9 cellular contexts compared by ENCODE assay signal in the genomic region with DNA sequence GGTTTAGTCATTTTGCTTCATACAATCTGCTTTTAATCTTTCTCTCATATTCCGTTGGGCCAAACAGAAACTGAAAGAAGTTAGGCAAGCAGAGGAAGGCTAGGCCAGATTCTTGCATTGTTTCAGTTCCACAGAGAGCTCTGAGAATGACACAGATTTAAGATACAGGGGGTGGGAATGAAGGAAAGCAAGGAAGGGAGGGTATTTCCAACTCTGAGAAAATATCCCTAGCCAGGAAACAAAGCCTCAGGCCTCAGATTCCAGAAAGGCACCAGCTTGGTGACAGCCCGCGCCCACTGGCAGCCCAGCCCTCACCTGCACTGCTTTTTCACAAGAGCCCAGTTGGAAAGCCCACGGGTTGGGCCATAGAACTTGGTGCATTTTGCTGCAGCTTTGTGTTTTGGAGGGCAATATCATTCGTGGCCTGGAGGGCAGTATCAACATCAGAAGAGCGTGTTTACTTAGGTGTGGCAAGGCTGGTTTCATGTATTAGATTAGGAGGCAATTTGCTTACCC.
DNase-seq lines count a peak whose midpoint lies in the region; ATAC-seq, FAIRE-seq and TF ChIP-seq lines count a peak whose summit lies in the region.
"Had no signal": no experiment of that assay in that cellular context is flagged by ENCODE, and none has a peak within 500 bp of the region (broad histone marks: within the 10 kb centered on the region; RNA-seq: fewer than 3 reads in every experiment).

No MANE protein-coding gene starts in this region.

- H3K27ac ChIP-seq in KOPT-K1 (ENCODE audit: low read depth, low read length, poor library complexity, severe bottlenecking), result peak overlapping the region; percentile 74
- peak overlapping the region in 2 of 5 donors; percentile 26 to 42 for H3K27ac ChIP-seq in adrenal gland
- H3K27ac ChIP-seq: neutrophil had no signal

- no peak for TF ChIP-seq CTCF in adrenal gland (IDR thresholded peaks at IDR 0.05)

- peak overlapping the region; percentile 84 to 91 for H3K27ac Mint-ChIP-seq in natural killer cell treated with Interleukin-12 subunit alpha and Interleukin-12 subunit beta and Interleukin-15 and Interleukin-18, amount 100 ng/mL, for 72 hours

- 46 to 71% (median 70%) methylated on average over 3 to 6 of the region's 6 CpGs for WGBS in adrenal gland, 4 donors

- intact Hi-C loops in adrenal gland (cut with DNase I), result no loop called here

- H3K27me3 ChIP-seq in adrenal gland, result no peaks in the 10 kb centered on the region
- H3K27me3 ChIP-seq: neutrophil had no signal

- H3K4me1 Mint-ChIP-seq in natural killer cell treated with Interleukin-12 subunit alpha and Interleukin-12 subunit beta and Interleukin-15 and Interleukin-18, amount 100 ng/mL, for 72 hours (ENCODE audit: low read depth in 2 of 2), result peaks cover 31 to 38% of the 10 kb centered on the region in 2 donors

- H3K27me3 Mint-ChIP-seq in natural killer cell treated with Interleukin-12 subunit alpha and Interleukin-12 subunit beta and Interleukin-15 and Interleukin-18, amount 100 ng/mL, for 72 hours, result no peaks in the 10 kb centered on the region

- no peak overlapping the region for H3K4me3 ChIP-seq in adrenal gland

- no peaks in the 10 kb centered on the region for H3K9me3 Mint-ChIP-seq in natural killer cell treated with Interleukin-12 subunit alpha and Interleukin-12 subunit beta and Interleukin-15 and Interleukin-18, amount 100 ng/mL, for 72 hours

- no peaks in the 10 kb centered on the region for H3K36me3 Mint-ChIP-seq in natural killer cell treated with Interleukin-12 subunit alpha and Interleukin-12 subunit beta and Interleukin-15 and Interleukin-18, amount 100 ng/mL, for 72 hours

- TF ChIP-seq POLR2A in adrenal gland (IDR thresholded peaks at IDR 0.05), result no peak

- H3K9me3 ChIP-seq in KOPT-K1 (ENCODE audit: insufficient read depth, low read length, poor library complexity, severe bottlenecking) (no peaks in the 10 kb centered on the region), adrenal gland (replicated peaks in 1 of 3) (no peaks in the 10 kb centered on the region)
- H3K9me3 ChIP-seq: neutrophil had no signal

- peak; percentile 69 for ATAC-seq in GM21390 (IDR thresholded peaks at IDR 0.05; ENCODE audit: unreplicated experiment)
- peak; percentile 45 to 67 for ATAC-seq in natural killer cell treated with Interleukin-12 subunit alpha and Interleukin-12 subunit beta and Interleukin-15 and Interleukin-18, amount 100 ng/mL, for 72 hours

- no peaks in the 10 kb centered on the region for H3K4me1 ChIP-seq in adrenal gland (replicated peaks in 1 of 2)

- no peak for FAIRE-seq in urothelium cell line (lab: Jason Lieb, UNC)

- peak overlapping the region; percentile 75 for H3K4me3 Mint-ChIP-seq in natural killer cell treated with Interleukin-12 subunit alpha and Interleukin-12 subunit beta and Interleukin-15 and Interleukin-18, amount 100 ng/mL, for 72 hours

- no peaks in the 10 kb centered on the region for H3K36me3 ChIP-seq in KOPT-K1 (ENCODE audit: insufficient read depth, low read length)
- H3K36me3 ChIP-seq in adrenal gland (replicated peaks in 1 of 2), result no peaks in the 10 kb centered on the region
- H3K36me3 ChIP-seq: neutrophil had no signal

- DNase-seq in ELF-1 (ENCODE audit: low read depth, low spot score), result peak; percentile 76
- peak; percentile 62 for DNase-seq in dedifferentiated amniotic fluid mesenchymal stem cell (ENCODE audit: extremely low spot score)
- no peak for DNase-seq in natural killer cell treated with Interleukin-12 subunit alpha and Interleukin-12 subunit beta and Interleukin-15 and Interleukin-18, amount 100 ng/mL, for 72 hours (ENCODE audit: low spot score)
- no peak for DNase-seq in ureter (ENCODE audit: low spot score)
- DNase-seq in adrenal gland, result no peak
- no peak for DNase-seq in urothelium cell line (ENCODE audit: low spot score)

Comparison
In these comparisons a context has a peak if more than half of its experiments do, and no peak if none do; other contexts are left out.
1. DNase-seq: peak in ELF-1 (single experiment) and dedifferentiated amniotic fluid mesenchymal stem cell (single experiment); none in natural killer cell treated with Interleukin-12 subunit alpha and Interleukin-12 subunit beta and Interleukin-15 and Interleukin-18, amount 100 ng/mL, for 72 hours (single experiment), ureter (single experiment), adrenal gland (0 of 7) and urothelium cell line (single experiment).